In the genomic region with DNA sequence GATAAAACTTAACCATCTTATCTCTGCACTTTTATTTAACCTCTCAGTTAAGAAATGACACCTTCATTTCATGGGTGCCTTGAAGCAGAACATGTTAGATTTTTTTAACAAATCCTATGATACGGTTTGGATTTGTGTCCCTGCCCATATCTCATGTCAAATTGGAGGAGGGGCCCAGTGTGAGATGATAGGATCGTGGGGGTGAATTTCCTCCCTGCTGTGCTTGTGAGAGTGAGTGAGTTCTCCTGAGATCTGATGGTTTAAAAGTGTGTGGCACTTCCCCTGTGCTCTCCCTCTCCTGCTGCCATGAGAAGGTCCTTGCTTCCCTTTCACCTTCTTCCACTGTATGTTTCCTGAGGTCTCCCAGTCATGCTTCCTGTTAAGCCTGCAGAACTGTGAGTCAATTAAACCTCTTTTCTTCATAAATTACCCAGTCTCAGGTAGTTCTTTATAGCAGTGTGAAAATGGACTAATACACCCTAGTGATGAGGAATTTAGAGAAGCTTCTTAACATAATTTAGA, we compare ENCODE assay signal across 17 cellular contexts.
"Had no signal": no experiment of that assay in that cellular context is flagged by ENCODE, and none has a peak within 500 bp of the region (broad histone marks: within the 10 kb centered on the region; RNA-seq: fewer than 3 reads in every experiment).

No MANE protein-coding gene starts in this region.

- H3K27me3 Mint-ChIP-seq: naive B cell had no signal

- H3K4me3 ChIP-seq: hepatocyte, right atrium auricular region, skin epidermis, uterus had no signal

- H3K4me2 ChIP-seq: hepatocyte had no signal

- DNase-seq: activated CD4-positive, alpha-beta T cell treated with anti-CD3 and anti-CD28 coated beads, Interleukin-2, amount 50 U/mL, for 1 hour; activated effector memory CD4-positive, alpha-beta T cell treated with anti-CD3 and anti-CD28 coated beads, Interleukin-2, amount 50 U/mL, for 16 hours; activated T-cell treated with anti-CD3 and anti-CD28 coated beads, Interleukin-2, amount 50 U/mL, for 1 hour; amniotic stem cell; cerebellar nuclear complex; kidney; midbrain; naive B cell; posterior cingulate gyrus; uterus had no signal

- H3K36me3 ChIP-seq: neutrophil, right atrium auricular region, uterus had no signal

- H2AFZ ChIP-seq: hepatocyte had no signal

- H3K9me3 Mint-ChIP-seq: naive B cell; T-helper 1 cell treated with Interleukin-12 subunit alpha and Interleukin-12 subunit beta and Interleukin-4 antibody, amounts not matched to agents 30 μg/mL and 1 μg/mL, for 36 hours had no signal

- H3K9me3 ChIP-seq: neutrophil, right atrium auricular region, uterus had no signal

- H3K27me3 ChIP-seq: hepatocyte, neutrophil, right atrium auricular region, uterus had no signal

- H3K4me3 Mint-ChIP-seq: naive B cell; T-helper 1 cell treated with Interleukin-12 subunit alpha and Interleukin-12 subunit beta and Interleukin-4 antibody, amounts not matched to agents 30 μg/mL and 1 μg/mL, for 36 hours had no signal

- H3K27ac ChIP-seq: epithelial cell of prostate, hepatocyte, neutrophil, right atrium auricular region, skin epidermis, uterus had no signal

- H3K4me1 ChIP-seq: right atrium auricular region, uterus had no signal

- H3K36me3 Mint-ChIP-seq: naive B cell had no signal

- H3K27ac Mint-ChIP-seq: activated naive CD4-positive, alpha-beta T cell treated with anti-CD3 and anti-CD28 coated beads, Interleukin-2, amount 50 U/mL, for 72 hours; T-helper 1 cell treated with Interleukin-12 subunit alpha and Interleukin-12 subunit beta and Interleukin-4 antibody, amounts not matched to agents 30 μg/mL and 1 μg/mL, for 36 hours had no signal

- H3K79me2 ChIP-seq: hepatocyte had no signal
